Comparison of ENCODE assay signal across 9 cellular contexts in the genomic region with DNA sequence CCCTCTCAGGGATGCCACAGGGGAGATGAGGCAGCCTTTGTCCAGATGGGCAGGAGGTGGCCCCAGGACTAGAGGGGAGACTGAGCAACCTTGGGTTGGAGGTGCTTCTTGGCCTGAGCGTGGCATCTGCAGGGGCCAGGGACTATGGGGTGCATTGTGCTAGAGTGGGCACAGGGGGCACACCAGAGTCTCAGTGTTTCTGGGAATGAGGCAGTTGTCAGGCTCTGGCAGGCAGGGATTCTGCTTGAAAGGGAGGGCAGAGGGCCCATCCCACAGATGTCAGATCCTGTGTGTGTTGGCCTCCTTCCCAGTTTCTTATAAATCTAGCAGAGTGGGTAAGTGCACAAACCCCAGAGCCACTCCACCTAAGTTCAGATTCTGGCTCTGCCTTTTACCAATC. TPM values are rescaled to one million over a fixed set of nuclear protein-coding genes. Genes with fewer than 3 reads are reported as not detected.
A peak's percentile ranks its signal among the peaks of the same experiment; 100 is the strongest.
DNase-seq lines count a peak whose midpoint lies in the region; ATAC-seq and TF ChIP-seq lines count a peak whose summit lies in the region.
"Had no signal": no experiment of that assay in that cellular context is flagged by ENCODE, and none has a peak within 500 bp of the region (broad histone marks: within the 10 kb centered on the region; RNA-seq: fewer than 3 reads in every experiment).

No MANE protein-coding gene starts in this region.

- H3K27ac Mint-ChIP-seq in type B pancreatic cell = no peak overlapping the region
- H3K27ac Mint-ChIP-seq in stimulated activated naive CD8-positive, alpha-beta T cell treated with anti-CD3 and anti-CD28 coated beads, Interleukin-15, amount 100 ng/mL, for 72 hours = no peak overlapping the region
- H3K27ac Mint-ChIP-seq: CD4-positive, CD25-positive, alpha-beta regulatory T cell had no signal

- H3K4me3 Mint-ChIP-seq in type B pancreatic cell = no peak overlapping the region
- H3K4me3 Mint-ChIP-seq in stimulated activated naive CD8-positive, alpha-beta T cell treated with anti-CD3 and anti-CD28 coated beads, Interleukin-15, amount 100 ng/mL, for 72 hours = no peak overlapping the region
- H3K4me3 Mint-ChIP-seq: CD4-positive, CD25-positive, alpha-beta regulatory T cell had no signal

- DNase-seq in cardiac muscle cell (ENCODE audit: low read depth in 1 of 2, low spot score in 1 of 2) = peak in 1 of 2 donors; percentile 86
- DNase-seq in right atrium auricular region (ENCODE audit: low spot score) = no peak
- peak; percentile 50 to 69 for DNase-seq in SJSA1 (ENCODE audit: low read depth in 1 of 2, low spot score in 2 of 2)
- DNase-seq in fibroblast of the conjunctiva (ENCODE audit: low read depth) = peak; percentile 48
- no peak for DNase-seq in type B pancreatic cell (ENCODE audit: extremely low spot score, unreplicated experiment)
- no peak for DNase-seq in activated T-cell treated with anti-CD3 and anti-CD28 coated beads for 4 hours
- DNase-seq in stimulated activated naive CD8-positive, alpha-beta T cell treated with anti-CD3 and anti-CD28 coated beads, Interleukin-15, amount 100 ng/mL, for 72 hours = no peak
- DNase-seq in KG1 (lab: John Stamatoyannopoulos, UW) = no peak
- DNase-seq: CD4-positive, CD25-positive, alpha-beta regulatory T cell had no signal

- H3K36me3 Mint-ChIP-seq in type B pancreatic cell = no peaks in the 10 kb centered on the region
- H3K36me3 Mint-ChIP-seq: CD4-positive, CD25-positive, alpha-beta regulatory T cell had no signal

- H3K9me3 Mint-ChIP-seq in type B pancreatic cell = no peaks in the 10 kb centered on the region
- H3K9me3 Mint-ChIP-seq in stimulated activated naive CD8-positive, alpha-beta T cell treated with anti-CD3 and anti-CD28 coated beads, Interleukin-15, amount 100 ng/mL, for 72 hours = no peaks in the 10 kb centered on the region
- H3K9me3 Mint-ChIP-seq: CD4-positive, CD25-positive, alpha-beta regulatory T cell had no signal

- no peak for ATAC-seq in stimulated activated naive CD8-positive, alpha-beta T cell treated with anti-CD3 and anti-CD28 coated beads, Interleukin-15, amount 100 ng/mL, for 72 hours

- H3K27ac ChIP-seq in cardiac muscle cell (no peak overlapping the region), right atrium auricular region (no peak overlapping the region), SJSA1 (no peak overlapping the region)

- TF ChIP-seq CTCF in cardiac muscle cell (IDR thresholded peaks at IDR 0.05; ENCODE audit: low read depth, low read length) (peak; percentile 30), right atrium auricular region (IDR thresholded peaks at IDR 0.05) (no peak), type B pancreatic cell (conservative IDR thresholded peaks at IDR 0.05) (peak; percentile 30)

- H3K4me3 ChIP-seq in cardiac muscle cell = no peak overlapping the region
- no peak overlapping the region for H3K4me3 ChIP-seq in right atrium auricular region
- no peak overlapping the region for H3K4me3 ChIP-seq in SJSA1

- H3K4me1 Mint-ChIP-seq in type B pancreatic cell (ENCODE audit: unreplicated experiment) = peaks cover 7% of the 10 kb centered on the region
- H3K4me1 Mint-ChIP-seq in stimulated activated naive CD8-positive, alpha-beta T cell treated with anti-CD3 and anti-CD28 coated beads, Interleukin-15, amount 100 ng/mL, for 72 hours = no peaks in the 10 kb centered on the region
- H3K4me1 Mint-ChIP-seq: CD4-positive, CD25-positive, alpha-beta regulatory T cell had no signal

- peaks cover 3% of the 10 kb centered on the region for H3K27me3 ChIP-seq in cardiac muscle cell
- H3K27me3 ChIP-seq in right atrium auricular region = no peaks in the 10 kb centered on the region
- peaks cover 4% of the 10 kb centered on the region; the same call in 1 of the 2 replicates for H3K27me3 ChIP-seq in SJSA1 (replicated peaks)

- peaks cover 24% of the 10 kb centered on the region for H3K27me3 Mint-ChIP-seq in type B pancreatic cell
- peaks cover 20% of the 10 kb centered on the region for H3K27me3 Mint-ChIP-seq in stimulated activated naive CD8-positive, alpha-beta T cell treated with anti-CD3 and anti-CD28 coated beads, Interleukin-15, amount 100 ng/mL, for 72 hours

- H3K36me3 ChIP-seq in cardiac muscle cell (no peaks in the 10 kb centered on the region), right atrium auricular region (no peaks in the 10 kb centered on the region), SJSA1 (no peaks in the 10 kb centered on the region)

- no peaks in the 10 kb centered on the region for H3K9me3 ChIP-seq in cardiac muscle cell (ENCODE audit: low read depth)
- no peaks in the 10 kb centered on the region for H3K9me3 ChIP-seq in right atrium auricular region
- H3K9me3 ChIP-seq in SJSA1 (replicated peaks) = no peaks in the 10 kb centered on the region

- H3K4me1 ChIP-seq in cardiac muscle cell (ENCODE audit: low read depth) (no peaks in the 10 kb centered on the region), right atrium auricular region (peaks cover 0 to 19% of the 10 kb centered on the region in 2 donors), SJSA1 (replicated peaks) (peaks cover 17% of the 10 kb centered on the region)

RNA-seq across cellular contexts. Expression of gene LGR6, which starts 13.7 kb away (rescaled TPM):
- total RNA-seq in cardiac muscle cell (not detected in 2 replicates), right atrium auricular region (10 to 100 TPM in 1 of 2 donors, 1 to 10 TPM in 1; 5.5 to 17.0 TPM), type B pancreatic cell (ENCODE audit: low replicate concordance) (2.8 and 6.9 TPM in 2 replicates)
- 0.16 TPM in 1 of 2 replicates, not detected in the other for polyA plus RNA-seq in cardiac muscle cell
- total RNA-seq in SJSA1 (2014; rRNA removed; shearing (Covaris generic)) = not detected in 2 replicates

RNA-seq across cellular contexts. Expression of gene PTPN7, which starts 46.9 kb away (rescaled TPM):
- not detected in 2 replicates for total RNA-seq in cardiac muscle cell
- 0.66 TPM in 1 of 2 replicates, not detected in the other for polyA plus RNA-seq in cardiac muscle cell
- total RNA-seq in right atrium auricular region = under 1 TPM; 0.41 to 0.63 TPM
- not detected in 2 replicates for total RNA-seq in SJSA1 (2014; rRNA removed; shearing (Covaris generic))
- 0.29 TPM in 1 of 2 replicates, not detected in the other for total RNA-seq in type B pancreatic cell (ENCODE audit: low replicate concordance)

Comparison
In these comparisons a context has a peak if more than half of its experiments do, and no peak if none do; other contexts are left out.
1. CTCF ChIP-seq: peak in cardiac muscle cell (single experiment) and type B pancreatic cell (single experiment); none in right atrium auricular region (0 of 2).
2. DNase-seq: peak in SJSA1 (2 of 2) and fibroblast of the conjunctiva (single experiment); none in right atrium auricular region (single experiment), type B pancreatic cell (single experiment), activated T-cell treated with anti-CD3 and anti-CD28 coated beads for 4 hours (single experiment), stimulated activated naive CD8-positive, alpha-beta T cell treated with anti-CD3 and anti-CD28 coated beads, Interleukin-15, amount 100 ng/mL, for 72 hours (0 of 2) and KG1 (single experiment).